9 cellular contexts compared by ENCODE assay signal in the genomic region with DNA sequence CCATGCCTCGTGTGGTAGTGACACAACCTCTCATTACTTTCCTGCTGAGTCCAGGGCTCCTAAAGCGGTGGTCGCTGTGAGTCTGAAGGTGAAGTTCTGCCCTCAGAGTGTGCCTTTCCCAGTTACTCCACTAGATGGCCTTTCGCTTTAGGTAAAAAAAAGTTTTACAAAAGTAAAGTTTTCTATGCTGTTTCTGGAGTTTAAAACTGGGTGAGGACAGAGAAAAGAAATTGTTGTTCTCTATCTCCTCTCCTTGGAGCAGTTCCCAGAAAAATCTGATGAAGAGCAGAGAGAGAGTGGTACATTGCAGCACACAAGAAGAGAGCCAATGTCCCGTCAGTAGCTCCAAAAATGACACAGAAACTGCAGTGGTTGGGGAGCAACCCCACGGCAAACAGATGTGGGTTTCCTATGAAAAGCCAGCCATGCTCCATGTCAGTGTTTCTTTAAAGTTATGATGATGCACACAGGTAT.
DNase-seq lines count a peak whose midpoint lies in the region; ATAC-seq, FAIRE-seq and TF ChIP-seq lines count a peak whose summit lies in the region.
"Had no signal": no experiment of that assay in that cellular context is flagged by ENCODE, and none has a peak within 500 bp of the region (broad histone marks: within the 10 kb centered on the region; RNA-seq: fewer than 3 reads in every experiment).

No MANE protein-coding gene starts in this region.

- no peak overlapping the region for H3K4me3 ChIP-seq in keratinocyte (ENCODE audit: control insufficient read depth in 2 of 3, extremely low read depth in 1 of 3, insufficient read depth in 2 of 3, low read depth in 1 of 3, low read length in 3 of 3)
- no peak overlapping the region for H3K4me3 ChIP-seq in vagina

- peaks cover 6 to 11% of the 10 kb centered on the region in 2 experiments for H3K36me3 ChIP-seq in keratinocyte (ENCODE audit: control insufficient read depth in 2 of 2, extremely low read depth in 1 of 2, insufficient read depth in 2 of 2, low read length in 2 of 2)
- H3K36me3 ChIP-seq in vagina = peaks cover 0 to 8% of the 10 kb centered on the region in 2 donors

- no peaks in the 10 kb centered on the region for H3K9me3 ChIP-seq in keratinocyte (ENCODE audit: control insufficient read depth, low read depth, low read length)
- H3K9me3 ChIP-seq in vagina = no peaks in the 10 kb centered on the region

- dilution Hi-C loops in keratinocyte (cut with MboI; ENCODE audit: extremely low pct_ligation_motif_present, low sequenced_read_pairs) = no loop called here

- H3K79me2 ChIP-seq in keratinocyte (ENCODE audit: control insufficient read depth, insufficient read depth, low read length) = no peaks in the 10 kb centered on the region

- DNase-seq in CD14-positive monocyte (ENCODE audit: low spot score) (no peak), amniotic epithelial cell (ENCODE audit: low read depth) (peak; percentile 76), keratinocyte (ENCODE audit: low read depth, low spot score) (no peak), vagina (ENCODE audit: extremely low spot score in 2 of 2) (no peak), Ammon's horn (ENCODE audit: low spot score) (no peak), hypothalamus (lab: John Stamatoyannopoulos, UW) (no peak), amygdala (lab: John Stamatoyannopoulos, UW) (no peak)

- no peak overlapping the region for H3K4me2 ChIP-seq in keratinocyte (ENCODE audit: control insufficient read depth, extremely low read depth, insufficient read depth, low read depth, low read length)

- TF ChIP-seq CTCF in CD14-positive monocyte (IDR thresholded peaks at IDR 0.05) (peak; percentile 71), keratinocyte (optimal IDR thresholded peaks at IDR 0.05 in 1 of 3, IDR thresholded peaks at IDR 0.05 in 1 of 3, conservative IDR thresholded peaks at IDR 0.05 in 1 of 3; ENCODE audit: extremely low read depth in 1 of 3, insufficient read depth in 2 of 3, low read length in 3 of 3) (peak; percentile 57 to 73 (median 71)), vagina (IDR thresholded peaks at IDR 0.05) (peak in 2 of 3 experiments; percentile 55 to 61)

- peaks cover 0 to 3% (median 1%) of the 10 kb centered on the region in 3 donors for H3K27me3 Mint-ChIP-seq in CD14-positive monocyte (ENCODE audit: low read depth in 3 of 3)

- no peaks in the 10 kb centered on the region for H4K20me1 ChIP-seq in keratinocyte (ENCODE audit: control insufficient read depth, extremely low read depth, insufficient read depth, low read length)

- FAIRE-seq in keratinocyte (lab: Jason Lieb, UNC) = peak; percentile 55

- H3K27me3 ChIP-seq in keratinocyte (ENCODE audit: control insufficient read depth, extremely low read depth, insufficient read depth, low read length) (no peaks in the 10 kb centered on the region), vagina (no peaks in the 10 kb centered on the region)

- no peak for TF ChIP-seq POLR2A in vagina (IDR thresholded peaks at IDR 0.05)

- H3K9ac ChIP-seq in keratinocyte (ENCODE audit: control insufficient read depth, extremely low read depth, insufficient read depth, low read length) = no peak overlapping the region

- peak overlapping the region in 1 of 7 donors; percentile 1 for H3K27ac Mint-ChIP-seq in CD14-positive monocyte

- no peak overlapping the region for H2AFZ ChIP-seq in keratinocyte (ENCODE audit: control insufficient read depth, low read length)

- no peaks in the 10 kb centered on the region for H3K9me1 ChIP-seq in keratinocyte (ENCODE audit: control insufficient read depth, extremely low read depth, insufficient read depth, low read length)

- no peak overlapping the region for H3K4me3 Mint-ChIP-seq in CD14-positive monocyte

- peak; percentile 59 for ATAC-seq in HG03354 (IDR thresholded peaks at IDR 0.05; ENCODE audit: poor library complexity, severe bottlenecking, unreplicated experiment)

- peaks cover 6% of the 10 kb centered on the region for H3K4me1 ChIP-seq in keratinocyte (ENCODE audit: control insufficient read depth, extremely low read depth, insufficient read depth, low read length)
- peaks cover 59% of the 10 kb centered on the region for H3K4me1 ChIP-seq in vagina

- H3K4me1 Mint-ChIP-seq in CD14-positive monocyte = peaks cover 22% of the 10 kb centered on the region

- no peak overlapping the region for H3K27ac ChIP-seq in keratinocyte (ENCODE audit: control insufficient read depth, insufficient read depth, low read length)
- peak overlapping the region; percentile 17 for H3K27ac ChIP-seq in vagina
- H3K27ac ChIP-seq: epithelial cell of prostate had no signal

- H3K36me3 Mint-ChIP-seq in CD14-positive monocyte = no peaks in the 10 kb centered on the region

- no peaks in the 10 kb centered on the region for H3K9me3 Mint-ChIP-seq in CD14-positive monocyte

- intact Hi-C loops in CD14-positive monocyte (cut with micrococcal nuclease) (no loop called here), vagina (cut with DNase I) (loop anchor here (10.0 kb wide), 2 partner anchors 255 to 865 kb away; a partner anchor contains a TSS)
